In the genomic region with DNA sequence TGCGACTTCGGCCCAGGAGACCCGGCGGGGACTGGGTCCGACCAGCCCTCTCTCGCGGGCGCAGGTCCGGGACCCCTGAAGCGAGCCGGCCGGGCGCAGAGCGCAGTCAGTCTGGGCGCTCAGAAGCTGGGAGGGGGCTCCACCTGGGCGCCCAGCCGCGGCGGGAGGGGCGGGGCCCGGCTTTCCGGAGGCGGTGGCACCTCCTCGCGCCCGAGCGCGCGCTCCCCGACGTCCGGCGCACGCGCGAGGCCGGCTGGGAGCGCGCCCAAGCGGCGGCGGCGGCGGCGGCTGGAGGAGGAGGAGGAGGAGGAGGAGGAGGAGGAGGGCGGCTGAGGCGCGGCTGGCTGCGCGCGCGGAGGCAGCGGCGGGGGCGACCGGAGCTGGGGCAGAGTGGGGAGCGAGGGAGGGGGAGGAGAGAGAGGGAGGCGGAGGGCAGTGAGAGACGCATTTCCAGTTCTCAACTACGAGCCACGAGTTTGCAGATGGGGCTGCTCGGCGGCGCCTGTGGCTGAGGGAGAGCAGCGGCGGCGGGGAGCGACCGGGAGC, we compare ENCODE assay signal across 8 cellular contexts. TPM values are rescaled to one million over a fixed set of nuclear protein-coding genes. Genes with fewer than 3 reads are reported as not detected.
DNase-seq lines count a peak whose midpoint lies in the region; ATAC-seq and TF ChIP-seq lines count a peak whose summit lies in the region.

A gene with protein sequence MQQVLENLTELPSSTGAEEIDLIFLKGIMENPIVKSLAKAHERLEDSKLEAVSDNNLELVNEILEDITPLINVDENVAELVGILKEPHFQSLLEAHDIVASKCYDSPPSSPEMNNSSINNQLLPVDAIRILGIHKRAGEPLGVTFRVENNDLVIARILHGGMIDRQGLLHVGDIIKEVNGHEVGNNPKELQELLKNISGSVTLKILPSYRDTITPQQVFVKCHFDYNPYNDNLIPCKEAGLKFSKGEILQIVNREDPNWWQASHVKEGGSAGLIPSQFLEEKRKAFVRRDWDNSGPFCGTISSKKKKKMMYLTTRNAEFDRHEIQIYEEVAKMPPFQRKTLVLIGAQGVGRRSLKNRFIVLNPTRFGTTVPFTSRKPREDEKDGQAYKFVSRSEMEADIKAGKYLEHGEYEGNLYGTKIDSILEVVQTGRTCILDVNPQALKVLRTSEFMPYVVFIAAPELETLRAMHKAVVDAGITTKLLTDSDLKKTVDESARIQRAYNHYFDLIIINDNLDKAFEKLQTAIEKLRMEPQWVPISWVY (plus strand): TSS at position 445 of the 546 bp plus-strand sequence. CDS start 50,216 bp downstream, outside the sequence.

- 0% methylated on average over 32 of the region's 69 CpGs; no CpG with 5 or more reads in 1 of the 2 experiments for WGBS in IMR-90 (ENCODE audit: extremely low coverage in 2 of 2, insufficient read length in 1 of 2), 2 experiments
- WGBS in neuronal stem cell (ENCODE audit: extremely low coverage in 2 of 2, insufficient read length in 2 of 2, insufficient replicate concordance in 1 of 2), 2 donors, result no CpG with 5 or more reads among the region's 69 CpGs

- dilution Hi-C loops in IMR-90 (cut with HindIII; ENCODE audit: low sequenced_read_pairs, unreplicated experiment), result no loop called here

- peak; percentile 85 for DNase-seq in DMS153 treated with DMSO at 0.1 percent for 48 hours (lab: John Stamatoyannopoulos, UW; ENCODE audit: unreplicated experiment)
- DNase-seq in IMR-90, result peak; percentile 58
- peak; percentile 39 to 83 for DNase-seq in SHP77 (lab: John Stamatoyannopoulos, UW)
- DNase-seq in activated gamma-delta T cell treated with anti-CD3 and anti-CD28 coated beads, Interleukin-2, amount 50 U/mL, for 16 hours (ENCODE audit: low read depth), result peak; percentile 58
- peak; percentile 31 for DNase-seq in foreskin melanocyte
- peak; percentile 78 for DNase-seq in neuronal stem cell (ENCODE audit: low spot score)
- DNase-seq in substantia nigra (lab: John Stamatoyannopoulos, UW), result peak in 45 of 49 donors; percentile 15 to 78 (median 43)

- no peaks in the 10 kb centered on the region for H3K9me3 ChIP-seq in IMR-90 (ENCODE audit: control insufficient read depth, insufficient read depth, low read length)
- H3K9me3 ChIP-seq in neuronal stem cell (replicated peaks in 1 of 2; ENCODE audit: control insufficient read depth in 2 of 2, insufficient read depth in 1 of 2, low read depth in 1 of 2, low read length in 2 of 2), result no peaks in the 10 kb centered on the region

- no peak within 1 kb of the TSS for H2BK20ac ChIP-seq in IMR-90 (ENCODE audit: low read depth, low read length)

- no peaks in the 10 kb centered on the region for H3K9me1 ChIP-seq in IMR-90 (ENCODE audit: insufficient read depth, low read length)

- H2BK15ac ChIP-seq in IMR-90 (ENCODE audit: low read depth, low read length) (no peak within 1 kb of the TSS; the same call in 2 of the 3 replicates), neuronal stem cell (ENCODE audit: low read length) (peak within 1 kb of the TSS; percentile 83)

- no peaks in the 10 kb centered on the region for H4K20me1 ChIP-seq in IMR-90 (ENCODE audit: insufficient read depth, low read length)

- H2BK120ac ChIP-seq in IMR-90 (ENCODE audit: low read depth, low read length) (peak within 1 kb of the TSS; percentile 2; the same call in 1 of the 2 replicates), neuronal stem cell (ENCODE audit: low read depth, low read length) (no peak within 1 kb of the TSS)

- H3K36me3 ChIP-seq in IMR-90 (ENCODE audit: control insufficient read depth, insufficient read depth, low read length), result no peaks in the 10 kb centered on the region
- no peaks in the 10 kb centered on the region for H3K36me3 ChIP-seq in neuronal stem cell (replicated peaks in 1 of 2; ENCODE audit: control insufficient read depth in 2 of 2, insufficient read depth in 2 of 2, low read length in 2 of 2)

- peak; percentile 47 for ATAC-seq in GM21528 (IDR thresholded peaks at IDR 0.05; ENCODE audit: low FRiP score, unreplicated experiment)
- ATAC-seq in IMR-90 (ENCODE audit: low read depth), result peak; percentile 76

- peak within 1 kb of the TSS; percentile 98 for H3K4me2 ChIP-seq in IMR-90 (ENCODE audit: low read depth, low read length)
- H3K4me2 ChIP-seq in neuronal stem cell (ENCODE audit: insufficient read depth, low read length, poor library complexity, severe bottlenecking), result peak within 1 kb of the TSS; percentile 61

- peak within 1 kb of the TSS; percentile 40; the same call in 1 of the 2 replicates for H3K14ac ChIP-seq in IMR-90 (replicated peaks; ENCODE audit: low read depth, low read length)
- peak within 1 kb of the TSS; percentile 47 for H3K14ac ChIP-seq in neuronal stem cell (ENCODE audit: low read length)

- H3K4me1 ChIP-seq in IMR-90 (ENCODE audit: control insufficient read depth, insufficient read depth, low read length) (0 out of 2 replicates have a peak, but pooled peaks cover 2% of the 10 kb centered on the region), neuronal stem cell (ENCODE audit: control insufficient read depth in 2 of 2, insufficient read depth in 1 of 2, low read depth in 1 of 2, low read length in 2 of 2) (peaks cover 0 to 7% of the 10 kb centered on the region in 2 donors)

- H3K4ac ChIP-seq in IMR-90 (ENCODE audit: low read depth, low read length), result peak within 1 kb of the TSS; percentile 34; the same call in 1 of the 2 replicates
- H3K4ac ChIP-seq in neuronal stem cell (ENCODE audit: low read length), result no peak within 1 kb of the TSS

- peaks cover 26% of the 10 kb centered on the region for H3K27me3 ChIP-seq in IMR-90 (ENCODE audit: control insufficient read depth, insufficient read depth, low read length)
- H3K27me3 ChIP-seq in neuronal stem cell (ENCODE audit: control insufficient read depth in 3 of 3, insufficient read depth in 3 of 3, low read depth in 1 of 3, low read length in 3 of 3), result peaks cover 0 to 48% (median 0%) of the 10 kb centered on the region in 3 experiments

- H3K23ac ChIP-seq in IMR-90 (ENCODE audit: low read depth, low read length) (peak within 1 kb of the TSS; percentile 85), neuronal stem cell (ENCODE audit: low read depth, low read length, poor library complexity) (peak within 1 kb of the TSS; percentile 8)

- H3K18ac ChIP-seq in IMR-90 (ENCODE audit: low read depth, low read length), result peak within 1 kb of the TSS; percentile 3; the same call in 1 of the 2 replicates
- H3K18ac ChIP-seq in neuronal stem cell (ENCODE audit: low read length), result peak within 1 kb of the TSS; percentile 96

- H2BK5ac ChIP-seq in IMR-90 (ENCODE audit: low read depth, low read length, poor library complexity, severe bottlenecking) (peak within 1 kb of the TSS; percentile 46), neuronal stem cell (ENCODE audit: low read length) (peak within 1 kb of the TSS; percentile 93)

- 0 out of 2 replicates have a peak within 1 kb of the TSS, but pooled peaks have one; percentile 28 for H4K5ac ChIP-seq in IMR-90 (ENCODE audit: low read depth, low read length)

- H3K9ac ChIP-seq in IMR-90 (ENCODE audit: low read depth, low read length) (peak within 1 kb of the TSS; percentile 79), neuronal stem cell (ENCODE audit: low read depth, low read length, poor library complexity) (peak within 1 kb of the TSS; percentile 91)

- H3K56ac ChIP-seq in IMR-90 (ENCODE audit: extremely low read depth, insufficient read depth, low read length), result peak within 1 kb of the TSS; percentile 39

- no TSS peak for BruUV-seq in IMR-90 (replicated peaks; lab: Mats Ljungman, UMichigan)

- peak within 1 kb of the TSS; percentile 26 to 35; a peak in 2 of 4 replicates for H4K8ac ChIP-seq in IMR-90 (ENCODE audit: low read depth in 2 of 2, low read length in 2 of 2)
- no peak within 1 kb of the TSS for H4K8ac ChIP-seq in neuronal stem cell (ENCODE audit: low read depth, low read length)

- H4K91ac ChIP-seq in IMR-90 (ENCODE audit: insufficient read depth, low read depth, low read length), result no peak within 1 kb of the TSS
- no peak within 1 kb of the TSS for H4K91ac ChIP-seq in neuronal stem cell (ENCODE audit: low read depth, low read length, poor library complexity)

- TF ChIP-seq POLR2A in IMR-90 (IDR thresholded peaks at IDR 0.05; ENCODE audit: low read depth, low read length), result no peak

- H3K4me3 ChIP-seq in IMR-90 (ENCODE audit: insufficient read depth, low read depth, low read length) (peak within 1 kb of the TSS; percentile 98), neuronal stem cell (ENCODE audit: low read length in 2 of 2) (peak within 1 kb of the TSS; percentile 81 to 99)

- CTCF ChIA-PET in IMR-90 (lab: Yijun Ruan, JAX), result no interaction called here

- H2AFZ ChIP-seq in IMR-90 (replicated peaks; ENCODE audit: low read length, poor library complexity), result peak within 1 kb of the TSS; percentile 98
- peak within 1 kb of the TSS; percentile 97 for H2AFZ ChIP-seq in neuronal stem cell (ENCODE audit: low read length)

- no peak for TF ChIP-seq RAD21 in IMR-90 (IDR thresholded peaks at IDR 0.05; ENCODE audit: low read length)

- H3K79me1 ChIP-seq in IMR-90 (ENCODE audit: low read depth in 1 of 2, low read length in 2 of 2) (peaks cover 10 to 24% of the 10 kb centered on the region in 2 experiments; a peak in 3 of 4 replicates), neuronal stem cell (ENCODE audit: low read depth, low read length) (peaks cover 2% of the 10 kb centered on the region)

- TF ChIP-seq CTCF in IMR-90 (conservative IDR thresholded peaks at IDR 0.05; ENCODE audit: low read depth, low read length), result no peak

- H2AK5ac ChIP-seq in IMR-90 (ENCODE audit: low read depth, low read length) (no peak within 1 kb of the TSS), neuronal stem cell (ENCODE audit: low read depth, low read length) (no peak within 1 kb of the TSS)

- in situ Hi-C loops in IMR-90 (cut with MboI; ENCODE audit: low sequenced_read_pairs), result loop anchor here (10.0 kb wide), 2 partner anchors 92 to 532 kb away; no protein-coding TSS in a partner anchor

- H3K27ac ChIP-seq in IMR-90 (ENCODE audit: insufficient read depth, low read length) (peak within 1 kb of the TSS; percentile 65), neuronal stem cell (replicated peaks; ENCODE audit: low read length) (peak within 1 kb of the TSS; percentile 88), substantia nigra (ENCODE audit: low read depth, low read length, poor library complexity, severe bottlenecking) (peak within 1 kb of the TSS; percentile 43)

- no peak within 1 kb of the TSS for H2BK12ac ChIP-seq in neuronal stem cell (ENCODE audit: low read length)

- POLR2A ChIA-PET in IMR-90 (lab: Charles Lee; ENCODE audit: unreplicated experiment), result interaction anchor here (0.6 kb wide), 1 partner anchor 118 kb away, joined by 3 read pairs; no protein-coding TSS in a partner anchor

- peak within 1 kb of the TSS; percentile 60 for H2AK9ac ChIP-seq in IMR-90 (replicated peaks; ENCODE audit: low read depth, low read length, poor library complexity)

- intact Hi-C loops in IMR-90 (cut with micrococcal nuclease), result loop anchor here (5.0 to 10.0 kb wide), 3 partner anchors 171 to 858 kb away; a partner anchor contains a TSS

TF ChIP-seq in IMR-90, 13 proteins besides CTCF, POLR2A, EP300 and RAD21:
- no peak for TF ChIP-seq MAFK (IDR thresholded peaks at IDR 0.05; ENCODE audit: low read depth, low read length)

RNA-seq across cellular contexts. Expression of the gene that starts here (rescaled TPM):
- total RNA-seq in IMR-90 (2012; rRNA removed), result 15.4 and 29.7 TPM in 2 replicates
- polyA plus RNA-seq in IMR-90 (2012; rRNA removed), result 7.4 and 8.8 TPM in 2 replicates
- 1.2 and 2.2 TPM in 2 replicates for polyA plus RNA-seq in IMR-90 (2012; cell fraction: cytosol; rRNA removed)
- polyA plus RNA-seq in IMR-90 (2012; cell fraction: nucleus; rRNA removed; ENCODE audit: low replicate concordance), result 0.75 and 5.3 TPM in 2 replicates
- polyA plus RNA-seq in neuronal stem cell (2013, experiment 1 of 2), result 12.1 TPM
- 13.3 TPM for polyA plus RNA-seq in neuronal stem cell (2013, experiment 2 of 2)

Comparison
In these comparisons a context has a peak if more than half of its experiments do, and no peak if none do; other contexts are left out.
1. Peak in every context shown above with its lines: DNase-seq, ATAC-seq, H3K4me3 ChIP-seq and H3K27ac ChIP-seq.
2. DNase-seq: peak in every context shown above with its lines; median percentile 85 in DMS153 treated with DMSO at 0.1 percent for 48 hours; 78 in neuronal stem cell; 61 in SHP77; 58 in IMR-90; 58 in activated gamma-delta T cell treated with anti-CD3 and anti-CD28 coated beads, Interleukin-2, amount 50 U/mL, for 16 hours; 43 in substantia nigra; 31 in foreskin melanocyte.